20 cellular contexts compared by ENCODE assay signal in genomic region chr7:88305044-88305443, GRCh38. TPM values are rescaled to one million over a fixed set of nuclear protein-coding genes. Genes with fewer than 3 reads are reported as not detected.
"Had no signal": no experiment of that assay in that cellular context is flagged by ENCODE, and none has a peak within 500 bp of the region (broad histone marks: within the 10 kb centered on the region; RNA-seq: fewer than 3 reads in every experiment).

No MANE protein-coding gene starts in this region.

- H3K4me3 Mint-ChIP-seq: activated CD8-positive, alpha-beta memory T cell treated with anti-CD3 and anti-CD28 coated beads, Interleukin-2, amount 10 ng/mL, durations not matched to agents 7 days and 5 days; activated naive CD4-positive, alpha-beta T cell treated with anti-CD3 and anti-CD28 coated beads for 36 hours; activated naive CD8-positive, alpha-beta T cell treated with anti-CD3 and anti-CD28 coated beads, Interleukin-2, amount 50 U/mL, for 24 hours; endodermal cell; mesothelial cell of epicardium; type B pancreatic cell had no signal

- H3K9me3 Mint-ChIP-seq: activated naive CD4-positive, alpha-beta T cell treated with anti-CD3 and anti-CD28 coated beads for 36 hours; activated naive CD8-positive, alpha-beta T cell treated with anti-CD3 and anti-CD28 coated beads, Interleukin-2, amount 50 U/mL, for 24 hours; activated T-helper 2 cell treated with anti-CD3 and anti-CD28 coated beads, Interferon-gamma antibody, Interleukin-2, Interleukin-4, amounts not matched to agents 10 μg/mL and 5 μg/mL and 100 μg/mL, durations not matched to agents 14 hours and 24 hours and 36 hours; endodermal cell; mesothelial cell of epicardium; type B pancreatic cell had no signal

- H3K4me1 ChIP-seq: ascending aorta had no signal

- H3K4me3 ChIP-seq: dorsolateral prefrontal cortex had no signal

- ATAC-seq: activated CD8-positive, alpha-beta memory T cell treated with anti-CD3 and anti-CD28 coated beads, Interleukin-2, amount 10 ng/mL, durations not matched to agents 7 days and 5 days; activated naive CD8-positive, alpha-beta T cell treated with anti-CD3 and anti-CD28 coated beads, Interleukin-2, amount 50 U/mL, for 24 hours had no signal

- H3K27ac Mint-ChIP-seq: activated CD8-positive, alpha-beta memory T cell treated with anti-CD3 and anti-CD28 coated beads, Interleukin-2, amount 10 ng/mL, durations not matched to agents 7 days and 5 days; activated naive CD4-positive, alpha-beta T cell treated with anti-CD3 and anti-CD28 coated beads for 36 hours; activated naive CD8-positive, alpha-beta T cell treated with anti-CD3 and anti-CD28 coated beads, Interleukin-2, amount 50 U/mL, for 24 hours; activated T-helper 2 cell treated with anti-CD3 and anti-CD28 coated beads, Interferon-gamma antibody, Interleukin-2, Interleukin-4, amounts not matched to agents 10 μg/mL and 5 μg/mL and 100 μg/mL, durations not matched to agents 14 hours and 24 hours and 36 hours; endodermal cell; mesothelial cell of epicardium; type B pancreatic cell had no signal

- H3K4me1 Mint-ChIP-seq: endodermal cell had no signal

- DNase-seq: activated CD4-positive, alpha-beta T cell treated with anti-CD3 and anti-CD28 coated beads for 1 hour; activated CD4-positive, alpha-beta T cell treated with anti-CD3 and anti-CD28 coated beads, Interleukin-2, amount 50 U/mL, for 48 hours; activated CD8-positive, alpha-beta memory T cell treated with anti-CD3 and anti-CD28 coated beads, Interleukin-2, amount 10 ng/mL, durations not matched to agents 7 days and 5 days; activated naive CD4-positive, alpha-beta T cell treated with anti-CD3 and anti-CD28 coated beads for 36 hours; activated naive CD8-positive, alpha-beta T cell treated with anti-CD3 and anti-CD28 coated beads, Interleukin-2, amount 50 U/mL, for 24 hours; activated T-cell treated with anti-CD3 and anti-CD28 coated beads, Interleukin-2, amount 50 U/mL, for 1 hour; dorsolateral prefrontal cortex; endodermal cell; hippocampal formation; SK-N-SH; stimulated activated CD4-positive, alpha-beta T cell treated with anti-CD3 and anti-CD28 coated beads, Interleukin-15, amount 100 ng/mL, for 24 hours; stimulated activated CD4-positive, alpha-beta T cell treated with anti-CD3 and anti-CD28 coated beads, Interleukin-4, amount 100 ng/mL, for 1 hour; stimulated activated naive CD4-positive, alpha-beta T cell; T-helper 1 cell; T1000 had no signal

- H3K27ac ChIP-seq: ascending aorta, dorsolateral prefrontal cortex had no signal

- H3K36me3 ChIP-seq: ascending aorta had no signal

- H3K9me3 ChIP-seq: ascending aorta, SK-N-SH had no signal

- H3K36me3 Mint-ChIP-seq: activated CD8-positive, alpha-beta memory T cell treated with anti-CD3 and anti-CD28 coated beads, Interleukin-2, amount 10 ng/mL, durations not matched to agents 7 days and 5 days; mesothelial cell of epicardium; type B pancreatic cell had no signal

- H3K27me3 ChIP-seq: ascending aorta had no signal

RNA-seq across cellular contexts. Expression of gene STEAP4, which starts 1.6 kb away (rescaled TPM):
- total RNA-seq: activated naive CD4-positive, alpha-beta T cell treated with anti-CD3 and anti-CD28 coated beads for 36 hours; endodermal cell had no signal
- polyA plus RNA-seq: neural cell, SK-N-SH had no signal
